ENCODE assay signal across 19 cellular contexts in genomic region chr14:23513466-23514008, GRCh38. TPM values are rescaled to one million over a fixed set of nuclear protein-coding genes. Genes with fewer than 3 reads are reported as not detected.
A peak's percentile ranks its signal among the peaks of the same experiment; 100 is the strongest.
DNase-seq lines count a peak whose midpoint lies in the region; ATAC-seq and TF ChIP-seq lines count a peak whose summit lies in the region.
"Had no signal": no experiment of that assay in that cellular context is flagged by ENCODE, and none has a peak within 500 bp of the region (broad histone marks: within the 10 kb centered on the region; RNA-seq: fewer than 3 reads in every experiment).

No MANE protein-coding gene starts in this region.

- peaks cover 3% of the 10 kb centered on the region for H3K23me2 ChIP-seq in H9 (ENCODE audit: insufficient read length, low read depth, low read length, poor library complexity, severe bottlenecking)

- H3K27me3 ChIP-seq in H9 (ENCODE audit: insufficient read depth, low read length), result no peaks in the 10 kb centered on the region; the same call in 1 of the 2 replicates
- H3K27me3 ChIP-seq: colonic mucosa, neural progenitor cell had no signal

- H2BK5ac ChIP-seq in H9 (ENCODE audit: insufficient read length, low read length), result no peak overlapping the region

- H3K18ac ChIP-seq in H9 (ENCODE audit: insufficient read length, low read depth, low read length), result no peak overlapping the region

- no peak for ATAC-seq in HG02884 (IDR thresholded peaks at IDR 0.05; ENCODE audit: unreplicated experiment)
- ATAC-seq: activated CD4-positive, CD25-positive, alpha-beta regulatory T cell treated with anti-CD3 and anti-CD28 coated beads, Interleukin-2, amount 50 U/mL, for 24 hours; activated CD8-positive, alpha-beta T cell treated with anti-CD3 and anti-CD28 coated beads, Interleukin-2, amount 10 ng/mL, durations not matched to agents 7 days and 5 days; Right ventricle myocardium inferior had no signal

- no peaks in the 10 kb centered on the region for H4K20me1 ChIP-seq in H9 (ENCODE audit: control insufficient read depth, insufficient read depth, insufficient read length)

- H3T11ph ChIP-seq in H9 (ENCODE audit: low read length), result no peak overlapping the region

- H3K27ac ChIP-seq in H9 (ENCODE audit: insufficient read length, low read depth, low read length), result no peak overlapping the region
- H3K27ac ChIP-seq: colonic mucosa, neural progenitor cell had no signal

- peaks cover 9% of the 10 kb centered on the region for H3K4me1 ChIP-seq in H9 (ENCODE audit: insufficient read depth, low read length)
- H3K4me1 ChIP-seq: colonic mucosa had no signal

- no peak overlapping the region for H3K56ac ChIP-seq in H9 (ENCODE audit: insufficient read length, low read depth, low read length)

- no peak overlapping the region for H3K4me2 ChIP-seq in H9 (ENCODE audit: insufficient read depth, insufficient read length, low read length)
- H3K4me2 ChIP-seq: neural progenitor cell had no signal

- no peak overlapping the region for H2AK5ac ChIP-seq in H9 (ENCODE audit: insufficient read length, low read length)

- no peaks in the 10 kb centered on the region for H3K79me2 ChIP-seq in H9 (ENCODE audit: insufficient read depth, low read length)

- no peak overlapping the region for H3K4ac ChIP-seq in H9 (ENCODE audit: low read depth, low read length)

- WGBS in H9 (ENCODE audit: extremely low coverage, insufficient read length, low lambda C conversion rate), result no CpG with 5 or more reads among the region's 8 CpGs

- H2BK20ac ChIP-seq in H9 (ENCODE audit: low read depth, low read length, poor library complexity, severe bottlenecking), result no peak overlapping the region

- no peaks in the 10 kb centered on the region for H3K9me3 ChIP-seq in H9 (ENCODE audit: control insufficient read depth, low read depth, low read length)
- H3K9me3 ChIP-seq: colonic mucosa had no signal

- H3K4me3 Mint-ChIP-seq in H9, result no peak overlapping the region
- H3K4me3 Mint-ChIP-seq: activated CD8-positive, alpha-beta T cell treated with anti-CD3 and anti-CD28 coated beads, Interleukin-2, amount 10 ng/mL, durations not matched to agents 7 days and 5 days; activated T-cell treated with anti-CD3 and anti-CD28 coated beads, Interleukin-2, amount 50 U/mL, for 24 hours; CD4-positive, alpha-beta T cell; immature natural killer cell; neural progenitor cell had no signal

- H3K4me1 Mint-ChIP-seq in H9, result peaks cover 14 to 28% of the 10 kb centered on the region in 2 experiments
- H3K4me1 Mint-ChIP-seq: IgD-negative memory B cell had no signal

- H4K8ac ChIP-seq in H9 (replicated peaks; ENCODE audit: insufficient read length, low read depth, low read length), result no peak overlapping the region

- H3K27me3 Mint-ChIP-seq in H9 (ENCODE audit: low read depth), result peaks cover 20% of the 10 kb centered on the region
- H3K27me3 Mint-ChIP-seq: activated T-cell treated with anti-CD3 and anti-CD28 coated beads, Interleukin-2, amount 50 U/mL, for 24 hours; CD4-positive, alpha-beta T cell; IgD-negative memory B cell had no signal

- no peak overlapping the region for H2AFZ ChIP-seq in H9 (ENCODE audit: low read length)
- H2AFZ ChIP-seq: neural progenitor cell had no signal

- TF ChIP-seq CTCF in H9 (conservative IDR thresholded peaks at IDR 0.05), result no peak

- no peaks in the 10 kb centered on the region for H3K79me1 ChIP-seq in H9 (ENCODE audit: insufficient read depth, low read depth, low read length, poor library complexity, severe bottlenecking)

- no peak overlapping the region for H2BK120ac ChIP-seq in H9 (ENCODE audit: low read depth, low read length, poor library complexity, severe bottlenecking)

- no peak overlapping the region for H4K5ac ChIP-seq in H9 (ENCODE audit: insufficient read length, low read depth, low read length)

- H3K9me3 Mint-ChIP-seq in H9, result no peaks in the 10 kb centered on the region
- H3K9me3 Mint-ChIP-seq: activated T-cell treated with anti-CD3 and anti-CD28 coated beads, Interleukin-2, amount 50 U/mL, for 24 hours; CD4-positive, alpha-beta T cell; IgD-negative memory B cell; immature natural killer cell; neural progenitor cell had no signal

- H2BK15ac ChIP-seq in H9 (ENCODE audit: low read depth, low read length), result no peak overlapping the region

- H3K36me3 Mint-ChIP-seq in H9 (ENCODE audit: insufficient read depth in 1 of 3, low read depth in 3 of 3), result peaks cover 0 to 2% (median 0%) of the 10 kb centered on the region in 3 experiments; a peak in 1 of 7 replicates
- H3K36me3 Mint-ChIP-seq: neural progenitor cell had no signal

- H3K27ac Mint-ChIP-seq in H9, result peak overlapping the region in 2 of 3 experiments; percentile 8 to 15; a peak in 1 of 7 replicates
- H3K27ac Mint-ChIP-seq: activated T-cell treated with anti-CD3 and anti-CD28 coated beads, Interleukin-2, amount 50 U/mL, for 24 hours; CD4-positive, alpha-beta T cell; IgD-negative memory B cell; neural progenitor cell had no signal

- H3K23ac ChIP-seq in H9 (ENCODE audit: insufficient read length, low read depth, low read length), result no peak overlapping the region

- no peak overlapping the region for H4K91ac ChIP-seq in H9 (ENCODE audit: insufficient read length, low read depth, low read length)

- DNase-seq in Ammon's horn (ENCODE audit: low spot score) (peak; percentile 78), H9 (no peak), cerebellum (ENCODE audit: low spot score) (peak; percentile 57), occipital lobe (lab: John Stamatoyannopoulos, UW) (peak; percentile 83), NCI-H128 (lab: John Stamatoyannopoulos, UW; ENCODE audit: unreplicated experiment) (no peak), NCI-H146 (lab: John Stamatoyannopoulos, UW) (no peak)
- DNase-seq: activated CD8-positive, alpha-beta T cell treated with anti-CD3 and anti-CD28 coated beads, Interleukin-2, amount 10 ng/mL, durations not matched to agents 7 days and 5 days; activated naive CD4-positive, alpha-beta T cell treated with Interleukin-2 at 50 U/mL for 16 hours; activated T-cell treated with anti-CD3 and anti-CD28 coated beads, Interleukin-2, amount 50 U/mL, for 24 hours; CD4-positive, alpha-beta T cell; colonic mucosa; immature natural killer cell; NCI-H187 treated with DMSO at 0.1 percent for 48 hours; SW 1271 had no signal

- H2BK12ac ChIP-seq in H9 (ENCODE audit: insufficient read length, low read depth, low read length), result no peak overlapping the region

- H3K14ac ChIP-seq in H9 (ENCODE audit: insufficient read depth, low read length), result peak overlapping the region; percentile 31; the same call in 1 of the 2 replicates

- H3K9ac ChIP-seq in H9 (ENCODE audit: extremely low read depth, insufficient read length, low read length), result no peak overlapping the region
- H3K9ac ChIP-seq: neural progenitor cell had no signal

RNA-seq across cellular contexts. Expression of gene ZFHX2, which starts 38.0 kb away (rescaled TPM):
- total RNA-seq in H9 (2021) (19.2 and 19.4 TPM in 2 replicates), cerebellum (4.2 TPM), occipital lobe (1.2 TPM)

RNA-seq across cellular contexts. Expression of gene THTPA, which starts 42.5 kb away (rescaled TPM):
- total RNA-seq in H9 (2021) (13.4 and 15.6 TPM in 2 replicates), cerebellum (10.0 TPM), occipital lobe (6.9 TPM)

RNA-seq across cellular contexts. Expression of gene NGDN, which starts 44.0 kb away (rescaled TPM):
- total RNA-seq in H9 (2021), result 51.7 and 53.1 TPM in 2 replicates
- 33.4 TPM for total RNA-seq in cerebellum
- total RNA-seq in occipital lobe, result 49.1 TPM

RNA-seq across cellular contexts. Expression of gene AP1G2, which starts 54.1 kb away (rescaled TPM):
- total RNA-seq in H9 (2021) (107 and 121 TPM in 2 replicates), cerebellum (27.5 TPM), occipital lobe (10.0 TPM)

Comparison
In these comparisons a context has a peak if more than half of its experiments do, and no peak if none do; other contexts are left out.
1. DNase-seq: peak in Ammon's horn (single experiment), cerebellum (single experiment) and occipital lobe (single experiment); none in H9 (single experiment), NCI-H128 (single experiment) and NCI-H146 (single experiment).